Comparison of ENCODE assay signal across 1 cellular context in genomic region chr19:1324792-1325567, GRCh38.
TF ChIP-seq lines count a peak whose summit lies in the region.

No MANE protein-coding gene starts in this region.

TF ChIP-seq in K562, 482 proteins besides CTCF, POLR2A, EP300 and RAD21 (continued from another document and continues in another):
- TF ChIP-seq ZBTB40 (IDR thresholded peaks at IDR 0.05) (no peak), ZBTB40 (CRISPR knock-in tag; IDR thresholded peaks at IDR 0.05) (no peak), CCNT2 (IDR thresholded peaks at IDR 0.05; ENCODE audit: borderline replicate concordance, extremely low read depth, insufficient read length, low read depth, low read length) (peak; percentile 45), CHD4 (IDR thresholded peaks at IDR 0.05; ENCODE audit: insufficient read depth, insufficient replicate concordance, low read depth, low read length, poor library complexity, severe bottlenecking) (peak; percentile 24), U2AF1 (optimal IDR thresholded peaks at IDR 0.05; ENCODE audit: low read depth, low read length) (peak; percentile 40), TEAD1 (CRISPR knock-in tag; IDR thresholded peaks at IDR 0.05) (peak in 1 of 2 experiments; percentile 80; a peak in 2 of 4 replicates), MGA (IDR thresholded peaks at IDR 0.05) (peak; percentile 84), CXXC5 (CRISPR knock-in tag; IDR thresholded peaks at IDR 0.05) (peak; percentile 89), ZNF384 (IDR thresholded peaks at IDR 0.05; ENCODE audit: low read depth, low read length) (peak; percentile 94), POLR2AphosphoS5 (IDR thresholded peaks at IDR 0.05; ENCODE audit: control insufficient read depth, insufficient read depth, low read depth, low read length) (0 out of 2 replicates have a peak, but pooled peaks have one; percentile 22), RFX7 (CRISPR knock-in tag; IDR thresholded peaks at IDR 0.05) (no peak), NRF1 (conservative IDR thresholded peaks at IDR 0.05 in 1 of 2, IDR thresholded peaks at IDR 0.05 in 1 of 2) (peak; percentile 92 to 93), MXI1 (IDR thresholded peaks at IDR 0.05; ENCODE audit: low read depth, low read length) (peak; percentile 86; the same call in 1 of the 2 replicates), CREB3L1 (IDR thresholded peaks at IDR 0.05; ENCODE audit: borderline replicate concordance, low read depth) (peak; percentile 35; the same call in 1 of the 2 replicates), VEZF1 (CRISPR knock-in tag; IDR thresholded peaks at IDR 0.05) (peak; percentile 83), ZNF57 (CRISPR knock-in tag; IDR thresholded peaks at IDR 0.05) (no peak)
- TF ChIP-seq, protein P1, sequence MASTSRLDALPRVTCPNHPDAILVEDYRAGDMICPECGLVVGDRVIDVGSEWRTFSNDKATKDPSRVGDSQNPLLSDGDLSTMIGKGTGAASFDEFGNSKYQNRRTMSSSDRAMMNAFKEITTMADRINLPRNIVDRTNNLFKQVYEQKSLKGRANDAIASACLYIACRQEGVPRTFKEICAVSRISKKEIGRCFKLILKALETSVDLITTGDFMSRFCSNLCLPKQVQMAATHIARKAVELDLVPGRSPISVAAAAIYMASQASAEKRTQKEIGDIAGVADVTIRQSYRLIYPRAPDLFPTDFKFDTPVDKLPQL (IDR thresholded peaks at IDR 0.05; ENCODE audit: extremely low read depth, insufficient read length), result no peak
- TF ChIP-seq, protein P2, sequence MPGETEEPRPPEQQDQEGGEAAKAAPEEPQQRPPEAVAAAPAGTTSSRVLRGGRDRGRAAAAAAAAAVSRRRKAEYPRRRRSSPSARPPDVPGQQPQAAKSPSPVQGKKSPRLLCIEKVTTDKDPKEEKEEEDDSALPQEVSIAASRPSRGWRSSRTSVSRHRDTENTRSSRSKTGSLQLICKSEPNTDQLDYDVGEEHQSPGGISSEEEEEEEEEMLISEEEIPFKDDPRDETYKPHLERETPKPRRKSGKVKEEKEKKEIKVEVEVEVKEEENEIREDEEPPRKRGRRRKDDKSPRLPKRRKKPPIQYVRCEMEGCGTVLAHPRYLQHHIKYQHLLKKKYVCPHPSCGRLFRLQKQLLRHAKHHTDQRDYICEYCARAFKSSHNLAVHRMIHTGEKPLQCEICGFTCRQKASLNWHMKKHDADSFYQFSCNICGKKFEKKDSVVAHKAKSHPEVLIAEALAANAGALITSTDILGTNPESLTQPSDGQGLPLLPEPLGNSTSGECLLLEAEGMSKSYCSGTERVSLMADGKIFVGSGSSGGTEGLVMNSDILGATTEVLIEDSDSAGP (CRISPR knock-in tag; IDR thresholded peaks at IDR 0.05), result 0 out of 2 replicates have a peak, but pooled peaks have one; percentile 27
- TF ChIP-seq, protein P3, sequence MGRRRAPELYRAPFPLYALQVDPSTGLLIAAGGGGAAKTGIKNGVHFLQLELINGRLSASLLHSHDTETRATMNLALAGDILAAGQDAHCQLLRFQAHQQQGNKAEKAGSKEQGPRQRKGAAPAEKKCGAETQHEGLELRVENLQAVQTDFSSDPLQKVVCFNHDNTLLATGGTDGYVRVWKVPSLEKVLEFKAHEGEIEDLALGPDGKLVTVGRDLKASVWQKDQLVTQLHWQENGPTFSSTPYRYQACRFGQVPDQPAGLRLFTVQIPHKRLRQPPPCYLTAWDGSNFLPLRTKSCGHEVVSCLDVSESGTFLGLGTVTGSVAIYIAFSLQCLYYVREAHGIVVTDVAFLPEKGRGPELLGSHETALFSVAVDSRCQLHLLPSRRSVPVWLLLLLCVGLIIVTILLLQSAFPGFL (CRISPR knock-in tag; IDR thresholded peaks at IDR 0.05), result no peak
